Comparison of ENCODE assay signal across 9 cellular contexts in genomic region chr12:23238957-23239356, GRCh38.
"Had no signal": no experiment of that assay in that cellular context is flagged by ENCODE, and none has a peak within 500 bp of the region (broad histone marks: within the 10 kb centered on the region; RNA-seq: fewer than 3 reads in every experiment).

No MANE protein-coding gene starts in this region.

- H3K9ac ChIP-seq: GM23248 had no signal

- H3K4me2 ChIP-seq: GM23338 had no signal

- H2AFZ ChIP-seq: GM23248, GM23338 had no signal

- ATAC-seq: GM23338, HCT116 had no signal

- H3K27ac ChIP-seq: GM23248 had no signal

- H3K9me3 ChIP-seq: HAP-1 had no signal

- H3K4me3 ChIP-seq: GM23248, GM23338, HAP-1 had no signal

- DNase-seq: GM23248, GOT3, H7, H9, HCEC 1CT, HFFc6 had no signal

- H3K36me3 ChIP-seq: HAP-1 had no signal
